8 cellular contexts compared by ENCODE assay signal in the genomic region with DNA sequence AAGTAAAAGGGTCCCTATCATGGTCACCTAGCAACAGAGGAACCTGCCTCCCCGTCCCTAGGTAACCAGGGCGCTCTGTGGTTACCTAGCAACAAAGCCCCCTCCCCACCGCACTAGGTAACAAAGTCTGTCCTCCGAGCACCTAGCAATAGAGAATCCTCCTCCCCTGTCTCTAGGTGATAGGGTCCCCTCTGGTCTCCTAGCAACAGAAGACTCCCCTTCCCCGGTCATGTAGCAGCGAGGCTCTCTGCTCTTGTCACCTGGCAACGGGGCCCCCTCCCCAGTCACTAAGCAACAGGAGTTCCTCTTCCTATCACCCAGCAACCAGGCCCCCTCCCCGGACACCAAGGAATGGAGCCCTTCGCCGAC. TPM values are rescaled to one million over a fixed set of nuclear protein-coding genes. Genes with fewer than 3 reads are reported as not detected.
DNase-seq lines count a peak whose midpoint lies in the region; ATAC-seq, FAIRE-seq and TF ChIP-seq lines count a peak whose summit lies in the region.

No MANE protein-coding gene starts in this region.

- WGBS in A549 (ENCODE audit: missing lambda C conversion rate) = 8% methylated on average over 10 of the region's 10 CpGs

- no peaks in the 10 kb centered on the region for H3K36me3 Mint-ChIP-seq in HFFc6 (ENCODE audit: low read depth)

- peaks cover 7% of the 10 kb centered on the region for H3K27me3 ChIP-seq in rectal smooth muscle tissue (ENCODE audit: control insufficient read depth, insufficient read depth, low read length)

- CTCF ChIA-PET in A549 (lab: Yijun Ruan, JAX) = interaction anchor here (1.1 to 4.3 kb wide), 5 partner anchors 14 to 142 kb away, joined by 3 to 28 read pairs (median 8); no protein-coding TSS in a partner anchor

- ATAC-seq in A549 (no peak; a peak in 3 of 6 replicates), HG03039 (IDR thresholded peaks at IDR 0.05; ENCODE audit: unreplicated experiment) (no peak)

- no peak for TF ChIP-seq POLR2A in A549 (IDR thresholded peaks at IDR 0.05; ENCODE audit: low read length)

- H3K27ac Mint-ChIP-seq in HFFc6 = peak overlapping the region; percentile 98

- POLR2A ChIA-PET in A549 (lab: Yijun Ruan, JAX) = interaction anchor here (0.6 to 1.2 kb wide), 11 partner anchors 9 to 293 kb away, joined by 3 to 5 read pairs (median 3); a partner anchor contains a TSS

- peak overlapping the region; percentile 76 for H3K4me3 ChIP-seq in A549
- peak overlapping the region; percentile 83 for H3K4me3 ChIP-seq in rectal smooth muscle tissue (ENCODE audit: low read length)

- H3K27ac ChIP-seq in A549 = peak overlapping the region; percentile 91 to 92
- H3K27ac ChIP-seq in rectal smooth muscle tissue (ENCODE audit: low read depth, low read length) = no peak overlapping the region

- H3K9ac ChIP-seq in rectal smooth muscle tissue (ENCODE audit: low read length) = peak overlapping the region; percentile 66

- TF ChIP-seq EP300 in A549 (IDR thresholded peaks at IDR 0.05) = no peak

- H3K9me3 ChIP-seq in A549 = no peaks in the 10 kb centered on the region

- TF ChIP-seq RAD21 in A549 (conservative IDR thresholded peaks at IDR 0.05 in 1 of 2, IDR thresholded peaks at IDR 0.05 in 1 of 2) = no peak

- DNase-seq in A549 (ENCODE audit: low read depth in 1 of 2, low spot score in 1 of 2) (no peak), HFFc6 (no peak), SK-N-DZ (ENCODE audit: low spot score) (peak; percentile 85), fibroblast of peridontal ligament (ENCODE audit: extremely low read depth) (peak; percentile 14), DMS53 treated with DMSO at 0.1 percent for 48 hours (lab: John Stamatoyannopoulos, UW; ENCODE audit: unreplicated experiment) (no peak)
- DNase-seq in stimulated activated CD8-positive, alpha-beta memory T cell treated with anti-CD3 and anti-CD28 coated beads, Interleukin-4, amount 100 ng/mL, for 48 hours = no peak

- no peaks in the 10 kb centered on the region for H3K36me3 ChIP-seq in rectal smooth muscle tissue (ENCODE audit: control insufficient read depth, insufficient read depth, low read length)

- H3K4me3 Mint-ChIP-seq in HFFc6 = peak overlapping the region; percentile 100

- peaks cover 11% of the 10 kb centered on the region for H3K27me3 Mint-ChIP-seq in HFFc6 (ENCODE audit: insufficient read depth)

- no peaks in the 10 kb centered on the region for H3K9me3 Mint-ChIP-seq in HFFc6

- H3K4me1 ChIP-seq in A549 = peaks cover 12% of the 10 kb centered on the region; the same call in 2 of the 3 replicates
- no peaks in the 10 kb centered on the region for H3K4me1 ChIP-seq in rectal smooth muscle tissue (ENCODE audit: control insufficient read depth, insufficient read depth, low read length)

- TF ChIP-seq CTCF in A549 (IDR thresholded peaks at IDR 0.05) = no peak
- TF ChIP-seq CTCF in HFFc6 (IDR thresholded peaks at IDR 0.05) = no peak

- H3K4me2 ChIP-seq in A549 = peak overlapping the region; percentile 94

- peaks cover 12% of the 10 kb centered on the region for H3K4me1 Mint-ChIP-seq in HFFc6 (ENCODE audit: low read depth)

- FAIRE-seq in A549 (lab: Jason Lieb, UNC) = no peak

TF ChIP-seq in A549, 52 proteins besides CTCF, POLR2A, EP300 and RAD21:
- TF ChIP-seq PHF8 (IDR thresholded peaks at IDR 0.05; ENCODE audit: borderline replicate concordance, low read depth) (peak; percentile 35; the same call in 1 of the 2 replicates), KDM1A (IDR thresholded peaks at IDR 0.05; ENCODE audit: low read depth) (no peak), MAZ (IDR thresholded peaks at IDR 0.05; ENCODE audit: borderline replicate concordance, low read depth, low read length) (0 out of 2 replicates have a peak, but pooled peaks have one; percentile 19)
TF ChIP-seq in A549: peak in this region for 2.

RNA-seq across cellular contexts. Expression of a gene that starts 0.3 kb away (rescaled TPM):
- polyA plus RNA-seq in A549 (2011; rRNA removed) (19.3 and 24.2 TPM in 2 replicates), A549 (2017; fragmentation: RNase III; extraction: RNeasy Plus Mini Kit Qiagen cat#74134 plus additional on column Dnase treatment) (55.5 to 62.4 TPM (median 61.7 TPM) in 3 replicates)
- polyA plus RNA-seq in A549 (2012; cell fraction: cytosol; rRNA removed) = 113 and 164 TPM in 2 replicates
- polyA plus RNA-seq in A549 (2012; cell fraction: nucleus; rRNA removed) = 81.5 and 129 TPM in 2 replicates
- 4.8 and 5.6 TPM in 2 replicates for polyA minus RNA-seq in A549 (2011; rRNA and poly(A)+ RNA removed)
- 10 to 100 TPM; 62.7 to 86.3 (median 72.8) TPM for total RNA-seq in HFFc6 (2021; fragmentation: NEBNext Ultra II Directional; extraction: Animal tissue kit (Norgen Biotek cat#: 25700))
- polyA plus RNA-seq in SK-N-DZ (2014; cell fraction: cytosol; rRNA removed) = 7.6 and 9.2 TPM in 2 replicates
- 8.9 and 12.0 TPM in 2 replicates for polyA plus RNA-seq in SK-N-DZ (2014; cell fraction: nucleus; rRNA removed)

RNA-seq across cellular contexts. Expression of a gene that starts 3.0 kb away (rescaled TPM):
- polyA plus RNA-seq in A549 (2011; rRNA removed) = not detected in 2 replicates
- not detected in 2 replicates for polyA plus RNA-seq in A549 (2012; cell fraction: cytosol; rRNA removed)
- not detected in 2 replicates for polyA plus RNA-seq in A549 (2012; cell fraction: nucleus; rRNA removed)
- not detected in 3 replicates for polyA plus RNA-seq in A549 (2017; fragmentation: RNase III; extraction: RNeasy Plus Mini Kit Qiagen cat#74134 plus additional on column Dnase treatment)
- polyA minus RNA-seq in A549 (2011; rRNA and poly(A)+ RNA removed) = not detected in 2 replicates
- not detected for total RNA-seq in HFFc6 (2021; fragmentation: NEBNext Ultra II Directional; extraction: Animal tissue kit (Norgen Biotek cat#: 25700))
- 11.3 and 21.1 TPM in 2 replicates for polyA plus RNA-seq in SK-N-DZ (2014; cell fraction: cytosol; rRNA removed)
- polyA plus RNA-seq in SK-N-DZ (2014; cell fraction: nucleus; rRNA removed) = 12.2 and 15.6 TPM in 2 replicates

RNA-seq across cellular contexts. Expression of a gene that starts 34.0 kb away (rescaled TPM):
- polyA plus RNA-seq in A549 (2011; rRNA removed) = 0.57 and 1.1 TPM in 2 replicates
- 1.2 and 1.5 TPM in 2 replicates for polyA plus RNA-seq in A549 (2012; cell fraction: cytosol; rRNA removed)
- 1.7 and 2.0 TPM in 2 replicates for polyA plus RNA-seq in A549 (2012; cell fraction: nucleus; rRNA removed)
- polyA plus RNA-seq in A549 (2017; fragmentation: RNase III; extraction: RNeasy Plus Mini Kit Qiagen cat#74134 plus additional on column Dnase treatment) = 1.5 to 2.5 TPM (median 1.7 TPM) in 3 replicates
- polyA minus RNA-seq in A549 (2011; rRNA and poly(A)+ RNA removed) = 0.91 and 1.4 TPM in 2 replicates
- total RNA-seq in HFFc6 (2021; fragmentation: NEBNext Ultra II Directional; extraction: Animal tissue kit (Norgen Biotek cat#: 25700)) = 1 to 10 TPM in 1 of 6 experiments, under 1 TPM in 4, not detected in 1; 0.16 to 1.5 (median 0.28) TPM
- polyA plus RNA-seq in SK-N-DZ (2014; cell fraction: cytosol; rRNA removed) = 0.54 TPM in 1 of 2 replicates, not detected in the other
- 0.52 and 2.2 TPM in 2 replicates for polyA plus RNA-seq in SK-N-DZ (2014; cell fraction: nucleus; rRNA removed)

RNA-seq across cellular contexts. Expression of a gene that starts 34.4 kb away (rescaled TPM):
- polyA plus RNA-seq in A549 (2011; rRNA removed) = 52.8 and 54.0 TPM in 2 replicates
- 105 and 143 TPM in 2 replicates for polyA plus RNA-seq in A549 (2012; cell fraction: cytosol; rRNA removed)
- 127 and 152 TPM in 2 replicates for polyA plus RNA-seq in A549 (2012; cell fraction: nucleus; rRNA removed)
- 140 to 147 TPM (median 147 TPM) in 3 replicates for polyA plus RNA-seq in A549 (2017; fragmentation: RNase III; extraction: RNeasy Plus Mini Kit Qiagen cat#74134 plus additional on column Dnase treatment)
- polyA minus RNA-seq in A549 (2011; rRNA and poly(A)+ RNA removed) = 13.3 and 17.9 TPM in 2 replicates
- total RNA-seq in HFFc6 (2021; fragmentation: NEBNext Ultra II Directional; extraction: Animal tissue kit (Norgen Biotek cat#: 25700)) = 100 to 1,000 TPM in 2 of 6 experiments, 10 to 100 TPM in 4; 49.1 to 113 (median 55.2) TPM
- polyA plus RNA-seq in SK-N-DZ (2014; cell fraction: cytosol; rRNA removed) = 114 and 132 TPM in 2 replicates
- polyA plus RNA-seq in SK-N-DZ (2014; cell fraction: nucleus; rRNA removed) = 39.1 and 53.1 TPM in 2 replicates

RNA-seq across cellular contexts. Expression of a gene that starts 57.6 kb away (rescaled TPM):
- polyA plus RNA-seq in A549 (2011; rRNA removed) = 0.49 and 0.54 TPM in 2 replicates
- polyA plus RNA-seq in A549 (2012; cell fraction: cytosol; rRNA removed) = 0.38 and 0.82 TPM in 2 replicates
- polyA plus RNA-seq in A549 (2012; cell fraction: nucleus; rRNA removed) = 0.62 and 1.2 TPM in 2 replicates
- polyA plus RNA-seq in A549 (2017; fragmentation: RNase III; extraction: RNeasy Plus Mini Kit Qiagen cat#74134 plus additional on column Dnase treatment) = 0.67 to 1.2 TPM (median 0.97 TPM) in 3 replicates
- 0.44 and 0.45 TPM in 2 replicates for polyA minus RNA-seq in A549 (2011; rRNA and poly(A)+ RNA removed)
- total RNA-seq in HFFc6 (2021; fragmentation: NEBNext Ultra II Directional; extraction: Animal tissue kit (Norgen Biotek cat#: 25700)) = under 1 TPM; 0.07 to 0.14 (median 0.08) TPM
- 14.7 and 22.2 TPM in 2 replicates for polyA plus RNA-seq in SK-N-DZ (2014; cell fraction: cytosol; rRNA removed)
- polyA plus RNA-seq in SK-N-DZ (2014; cell fraction: nucleus; rRNA removed) = 10.7 and 12.0 TPM in 2 replicates

Comparison
In these comparisons a context has a peak if more than half of its experiments do, and no peak if none do; other contexts are left out.
1. DNase-seq: peak in SK-N-DZ (single experiment) and fibroblast of peridontal ligament (single experiment); none in A549 (0 of 2), HFFc6 (single experiment), stimulated activated CD8-positive, alpha-beta memory T cell treated with anti-CD3 and anti-CD28 coated beads, Interleukin-4, amount 100 ng/mL, for 48 hours (single experiment) and DMS53 treated with DMSO at 0.1 percent for 48 hours (single experiment).